Comparison of ENCODE assay signal across 8 cellular contexts in genomic region chr18:65343571-65343970, GRCh38.
"Had no signal": no experiment of that assay in that cellular context is flagged by ENCODE, and none has a peak within 500 bp of the region (broad histone marks: within the 10 kb centered on the region; RNA-seq: fewer than 3 reads in every experiment).

No MANE protein-coding gene starts in this region.

- ATAC-seq: HCT116, HepG2 had no signal

- H3K36me3 Mint-ChIP-seq: IgD-negative memory B cell had no signal

- H3K27ac Mint-ChIP-seq: HFFc6, IgD-negative memory B cell had no signal

- H3K4me1 ChIP-seq: HAP-1 had no signal

- H3K4me1 Mint-ChIP-seq: IgD-negative memory B cell had no signal

- H3K27me3 Mint-ChIP-seq: IgD-negative memory B cell had no signal

- H3K9me3 ChIP-seq: HAP-1 had no signal

- H3K4me3 Mint-ChIP-seq: HFFc6, IgD-negative memory B cell had no signal

- DNase-seq: GOT3, H7, HFFc6, KBM-7 had no signal

- H3K36me3 ChIP-seq: HAP-1 had no signal

- H3K4me3 ChIP-seq: HAP-1 had no signal
